In the genomic region with DNA sequence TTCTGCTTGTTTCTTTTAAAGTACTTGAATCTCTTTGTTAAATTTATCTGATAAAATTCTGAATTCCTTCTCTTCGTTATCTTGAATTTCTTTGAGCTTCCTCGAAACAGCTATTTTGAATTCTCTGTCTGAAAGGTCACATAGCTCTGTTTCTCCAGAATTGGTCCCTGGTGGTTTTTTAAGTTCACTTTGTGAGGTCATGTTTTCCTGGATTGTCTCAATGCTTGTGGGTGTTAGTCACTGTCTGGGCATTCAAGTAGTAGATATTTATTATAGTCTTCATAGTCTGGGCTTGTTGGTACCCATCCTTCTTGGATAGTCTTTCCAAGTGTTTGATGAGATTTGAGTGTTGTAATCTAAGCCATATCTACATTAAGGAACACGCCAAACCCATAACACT, we compare ENCODE assay signal across 17 cellular contexts.
DNase-seq lines count a peak whose midpoint lies in the region; ATAC-seq and TF ChIP-seq lines count a peak whose summit lies in the region.
"Had no signal": no experiment of that assay in that cellular context is flagged by ENCODE, and none has a peak within 500 bp of the region (broad histone marks: within the 10 kb centered on the region; RNA-seq: fewer than 3 reads in every experiment).

No MANE protein-coding gene starts in this region.

- H3K79me2 ChIP-seq in GM23338 (replicated peaks; ENCODE audit: insufficient read depth), result no peaks in the 10 kb centered on the region

- peaks cover 5% of the 10 kb centered on the region for H3K36me3 Mint-ChIP-seq in Caco-2 (ENCODE audit: insufficient read depth, unreplicated experiment)
- H3K36me3 Mint-ChIP-seq in GM23338 (ENCODE audit: low read depth), result no peaks in the 10 kb centered on the region; the same call in 2 of the 3 replicates
- H3K36me3 Mint-ChIP-seq: stimulated activated effector memory CD8-positive, alpha-beta T cell treated with anti-CD3 and anti-CD28 coated beads, Interleukin-12 subunit alpha, Interleukin-12 subunit beta, amount 100 ng/mL, for 72 hours had no signal

- H3K27me3 Mint-ChIP-seq in Caco-2 (ENCODE audit: insufficient read depth, unreplicated experiment) (no peaks in the 10 kb centered on the region), GM23338 (ENCODE audit: insufficient read depth, low read depth, poor library complexity) (no peaks in the 10 kb centered on the region)
- H3K27me3 Mint-ChIP-seq: central memory CD8-positive, alpha-beta T cell had no signal

- no peak overlapping the region for H3K4me3 Mint-ChIP-seq in Caco-2 (ENCODE audit: unreplicated experiment)
- H3K4me3 Mint-ChIP-seq in GM23338, result no peak overlapping the region
- H3K4me3 Mint-ChIP-seq: CD14-positive monocyte; central memory CD8-positive, alpha-beta T cell; stimulated activated effector memory CD8-positive, alpha-beta T cell treated with anti-CD3 and anti-CD28 coated beads, Interleukin-12 subunit alpha, Interleukin-12 subunit beta, amount 100 ng/mL, for 72 hours had no signal

- H3K4me2 ChIP-seq in GM23338, result no peak overlapping the region

- peaks cover 38% of the 10 kb centered on the region for H3K9me3 ChIP-seq in Caco-2
- H3K9me3 ChIP-seq: SJSA1 had no signal

- H3K4me1 ChIP-seq in Caco-2, result peaks cover 19% of the 10 kb centered on the region
- no peaks in the 10 kb centered on the region for H3K4me1 ChIP-seq in GM23338 (ENCODE audit: insufficient read depth)
- H3K4me1 ChIP-seq: SJSA1 had no signal

- H3K9me3 Mint-ChIP-seq in Caco-2 (ENCODE audit: unreplicated experiment), result peaks cover 56% of the 10 kb centered on the region
- peaks cover 12% of the 10 kb centered on the region for H3K9me3 Mint-ChIP-seq in GM23338

- POLR2A ChIA-PET in Caco-2 (lab: Charles Lee) (no interaction called here), RWPE1 (lab: Yijun Ruan, JAX; ENCODE audit: low non-redundant PET) (no interaction called here)

- ATAC-seq in GM23338, result no peak
- ATAC-seq: activated CD4-positive, CD25-positive, alpha-beta regulatory T cell treated with anti-CD3 and anti-CD28 coated beads, Interleukin-2, amount 50 U/mL, for 24 hours; stimulated activated effector memory CD8-positive, alpha-beta T cell treated with anti-CD3 and anti-CD28 coated beads, Interleukin-12 subunit alpha, Interleukin-12 subunit beta, amount 100 ng/mL, for 72 hours had no signal

- H3K27me3 ChIP-seq in Caco-2 (replicated peaks; ENCODE audit: control insufficient read depth, insufficient read depth, low read length) (no peaks in the 10 kb centered on the region), GM23338 (ENCODE audit: insufficient read depth) (no peaks in the 10 kb centered on the region)
- H3K27me3 ChIP-seq: neutrophil, SJSA1 had no signal

- H3K9me2 ChIP-seq in GM23338 (ENCODE audit: insufficient read depth), result peaks cover 12% of the 10 kb centered on the region

- H2AFZ ChIP-seq in GM23338, result no peak overlapping the region

- H3K4me3 ChIP-seq in Caco-2 (ENCODE audit: low read depth, low read length) (no peak overlapping the region), epithelial cell of proximal tubule (ENCODE audit: low read depth, low read length) (no peak overlapping the region), GM23338 (no peak overlapping the region)
- H3K4me3 ChIP-seq: SJSA1 had no signal

- intact Hi-C loops in Caco-2 (cut with micrococcal nuclease; ENCODE audit: unreplicated experiment), result no loop called here

- H3F3A ChIP-seq in GM23338 (replicated peaks; ENCODE audit: low read depth), result no peaks in the 10 kb centered on the region

- H3K4me1 Mint-ChIP-seq in Caco-2 (ENCODE audit: low read depth, unreplicated experiment) (peaks cover 17% of the 10 kb centered on the region), GM23338 (no peaks in the 10 kb centered on the region)
- H3K4me1 Mint-ChIP-seq: CD14-positive monocyte; central memory CD8-positive, alpha-beta T cell; stimulated activated effector memory CD8-positive, alpha-beta T cell treated with anti-CD3 and anti-CD28 coated beads, Interleukin-12 subunit alpha, Interleukin-12 subunit beta, amount 100 ng/mL, for 72 hours had no signal

- H3K27ac ChIP-seq in RWPE1 (no peak overlapping the region), GM23338 (ENCODE audit: low read depth) (no peak overlapping the region)
- H3K27ac ChIP-seq: neutrophil, SJSA1 had no signal

- no peaks in the 10 kb centered on the region for H4K20me1 ChIP-seq in GM23338 (replicated peaks; ENCODE audit: insufficient read depth)

- H3K36me3 ChIP-seq in Caco-2 (ENCODE audit: control insufficient read depth, insufficient read depth, low read length) (no peaks in the 10 kb centered on the region), GM23338 (ENCODE audit: insufficient read depth) (no peaks in the 10 kb centered on the region)
- H3K36me3 ChIP-seq: neutrophil, SJSA1 had no signal

- CTCF ChIA-PET in Caco-2 (lab: Charles Lee) (no interaction called here), RWPE1 (lab: Yijun Ruan, JAX) (interaction anchor here (0.5 to 0.7 kb wide), 3 partner anchors 57 to 850 kb away, joined by 3 to 5 read pairs (median 3); no protein-coding TSS in a partner anchor)

- H3K27ac Mint-ChIP-seq in Caco-2 (ENCODE audit: unreplicated experiment) (peak overlapping the region; percentile 49), GM23338 (no peak overlapping the region)
- H3K27ac Mint-ChIP-seq: stimulated activated effector memory CD8-positive, alpha-beta T cell treated with anti-CD3 and anti-CD28 coated beads, Interleukin-12 subunit alpha, Interleukin-12 subunit beta, amount 100 ng/mL, for 72 hours had no signal

- DNase-seq in Caco-2 (peak in 1 of 2 experiments; percentile 18), RWPE1 (ENCODE audit: low spot score) (peak; percentile 56), epithelial cell of proximal tubule (ENCODE audit: low read depth) (peak; percentile 23), non-pigmented ciliary epithelial cell (ENCODE audit: low read depth) (peak; percentile 92), cortex of kidney (lab: John Stamatoyannopoulos, UW) (no peak), GM23338 (ENCODE audit: low spot score) (no peak), Ammon's horn (ENCODE audit: low spot score) (no peak)
- no peak for DNase-seq in activated naive CD4-positive, alpha-beta T cell treated with Interleukin-2 at 50 U/mL for 16 hours
- DNase-seq: GDM1; NCI-H1092 treated with DMSO at 0.1 percent for 48 hours; stimulated activated CD4-positive, alpha-beta T cell treated with anti-CD3 and anti-CD28 coated beads, Interleukin-1b, Interleukin-23, amount 100 ng/mL, for 48 hours had no signal

- TF ChIP-seq CTCF in Caco-2 (IDR thresholded peaks at IDR 0.05; ENCODE audit: insufficient read depth in 1 of 2, low read depth in 1 of 2, low read length in 1 of 2, severe bottlenecking in 1 of 2, unreplicated experiment in 1 of 2), result no peak
- no peak for TF ChIP-seq CTCF in RWPE1 (conservative IDR thresholded peaks at IDR 0.05; ENCODE audit: low read depth)
- no peak for TF ChIP-seq CTCF in epithelial cell of proximal tubule (conservative IDR thresholded peaks at IDR 0.05; ENCODE audit: low read depth, low read length)
- no peak for TF ChIP-seq CTCF in GM23338 (conservative IDR thresholded peaks at IDR 0.05; ENCODE audit: low read depth in 2 of 2)

- no TSS peak for BruUV-seq in Caco-2 (replicated peaks; lab: Mats Ljungman, UMichigan)

TF ChIP-seq in GM23338, 12 proteins besides CTCF, POLR2A, EP300 and RAD21:
- TF ChIP-seq ZNF331 (CRISPR knock-in tag; IDR thresholded peaks at IDR 0.05; ENCODE audit: low read depth) (no peak), POLR2AphosphoS5 (IDR thresholded peaks at IDR 0.05; ENCODE audit: low read depth) (no peak), EZH2phosphoT487 (IDR thresholded peaks at IDR 0.05; ENCODE audit: unreplicated experiment) (no peak)
TF ChIP-seq in GM23338: peak in this region for 0.

Comparison
In these comparisons a context has a peak if more than half of its experiments do, and no peak if none do; other contexts are left out.
1. DNase-seq: peak in RWPE1 (single experiment), epithelial cell of proximal tubule (single experiment) and non-pigmented ciliary epithelial cell (single experiment); none in activated naive CD4-positive, alpha-beta T cell treated with Interleukin-2 at 50 U/mL for 16 hours (single experiment), cortex of kidney (single experiment), GM23338 (single experiment) and Ammon's horn (single experiment).